ENCODE assay signal across 1 cellular context in genomic region chr6:159125977-159126376, GRCh38.
TF ChIP-seq lines count a peak whose summit lies in the region.

No MANE protein-coding gene starts in this region.

TF ChIP-seq in GM23338, 12 proteins besides CTCF, POLR2A, EP300 and RAD21:
- TF ChIP-seq ZNF462 (CRISPR knock-in tag; IDR thresholded peaks at IDR 0.05) (no peak), NANOG (IDR thresholded peaks at IDR 0.05; ENCODE audit: borderline replicate concordance) (no peak), STAT1 (IDR thresholded peaks at IDR 0.05; ENCODE audit: unreplicated experiment) (no peak), EZH2 (IDR thresholded peaks at IDR 0.05; ENCODE audit: low read depth, unreplicated experiment) (no peak), ZNF331 (CRISPR knock-in tag; IDR thresholded peaks at IDR 0.05; ENCODE audit: low read depth) (no peak), ETS1 (IDR thresholded peaks at IDR 0.05) (no peak), REST (IDR thresholded peaks at IDR 0.05; ENCODE audit: unreplicated experiment) (no peak), ZNF114 (CRISPR knock-in tag; IDR thresholded peaks at IDR 0.05) (no peak), CREB1 (CRISPR knock-in tag; IDR thresholded peaks at IDR 0.05; ENCODE audit: low read depth) (no peak), JUNB (IDR thresholded peaks at IDR 0.05; ENCODE audit: unreplicated experiment) (no peak)
TF ChIP-seq in GM23338: peak in this region for 0.
